16 cellular contexts compared by ENCODE assay signal in genomic region chr10:28973309-28973972, GRCh38.
DNase-seq lines count a peak whose midpoint lies in the region; ATAC-seq, FAIRE-seq and TF ChIP-seq lines count a peak whose summit lies in the region.
"Had no signal": no experiment of that assay in that cellular context is flagged by ENCODE, and none has a peak within 500 bp of the region (broad histone marks: within the 10 kb centered on the region; RNA-seq: fewer than 3 reads in every experiment).

No MANE protein-coding gene starts in this region.

- no peak overlapping the region for H3K4me2 ChIP-seq in H1 (ENCODE audit: insufficient read depth in 1 of 2, low read depth in 2 of 2, low read length in 2 of 2)

- DNase-seq in WTC11 (ENCODE audit: low spot score) (no peak), H1 (ENCODE audit: low read depth in 1 of 2, low spot score in 2 of 2) (no peak), gastrocnemius medialis (no peak)
- DNase-seq: C1 segment of cervical spinal cord; CD4-positive, alpha-beta memory T cell; COR-L47; DMS153; DND-41; GOT3; H7; HCEC 1CT had no signal

- H3K27ac Mint-ChIP-seq in WTC11 = no peak overlapping the region
- H3K27ac Mint-ChIP-seq: CD4-positive, alpha-beta memory T cell had no signal

- H3K4me1 ChIP-seq in HEK293 (ENCODE audit: control insufficient read depth, insufficient read depth, low read length) (peaks cover 4% of the 10 kb centered on the region), H1 (replicated peaks in 1 of 4; ENCODE audit: control insufficient read depth in 3 of 4, insufficient read depth in 4 of 4, low read length in 3 of 4) (peaks cover 0 to 8% (median 2%) of the 10 kb centered on the region in 4 experiments; a peak in 2 of 7 replicates), gastrocnemius medialis (peaks cover 0 to 3% of the 10 kb centered on the region in 2 donors)

- H3K9ac ChIP-seq in H1 (replicated peaks in 1 of 4; ENCODE audit: extremely low read depth in 1 of 4, low read depth in 3 of 4, low read length in 3 of 4) = no peak overlapping the region

- in situ Hi-C loops in gastrocnemius medialis (cut with MboI; ENCODE audit: low sequenced_read_pairs in 4 of 4) = no loop called here

- H3K4me3 ChIP-seq in HEK293 (ENCODE audit: low read depth, low read length) (no peak overlapping the region), H1 (ENCODE audit: extremely low read depth in 1 of 4, insufficient read depth in 2 of 4, low read depth in 3 of 4, low read length in 4 of 4) (no peak overlapping the region), gastrocnemius medialis (no peak overlapping the region)

- no peak overlapping the region for H3K18ac ChIP-seq in H1 (ENCODE audit: extremely low read depth, low read length)

- H2BK12ac ChIP-seq in H1 (ENCODE audit: low read depth, low read length) = no peak overlapping the region; the same call in 1 of the 2 replicates

- CTCF ChIA-PET in HEK293 (lab: Yijun Ruan, JAX) (interaction anchor here (0.6 kb wide), 1 partner anchor 84 kb away, joined by 3 read pairs; no protein-coding TSS in a partner anchor), WTC11 (lab: Charles Lee) (interaction anchor here (1.5 to 1.8 kb wide), 2 partner anchors 18 to 34 kb away, joined by 7 read pairs; no protein-coding TSS in a partner anchor), H1 (lab: Charles Lee; ENCODE audit: partially characterized antibody) (interaction anchor here (1.6 kb wide), 1 partner anchor 34 kb away, joined by 3 read pairs; no protein-coding TSS in a partner anchor)

- no peak overlapping the region for H2AFZ ChIP-seq in H1 (ENCODE audit: low read length)

- no peak overlapping the region; the same call in none of the 2 replicates for H4K8ac ChIP-seq in H1 (ENCODE audit: extremely low read depth, insufficient read depth, low read length)

- no peak overlapping the region for H4K91ac ChIP-seq in H1 (replicated peaks; ENCODE audit: insufficient read length, low read length)

- no peak overlapping the region for H4K5ac ChIP-seq in H1 (ENCODE audit: insufficient read length, low read depth, low read length)

- H4K20me1 ChIP-seq in H1 (replicated peaks in 1 of 2; ENCODE audit: control insufficient read depth in 1 of 2, insufficient read depth in 2 of 2, low read length in 2 of 2) = no peaks in the 10 kb centered on the region

- TF ChIP-seq RAD21 in H1 (IDR thresholded peaks at IDR 0.05 in 1 of 2, conservative IDR thresholded peaks at IDR 0.05 in 1 of 2; ENCODE audit: low read depth in 2 of 2, low read length in 2 of 2) = no peak

- H2BK15ac ChIP-seq in H1 (ENCODE audit: low read length) = peak overlapping the region; percentile 73; the same call in 1 of the 2 replicates

- H2BK20ac ChIP-seq in H1 (ENCODE audit: low read length) = no peak overlapping the region

- ATAC-seq in WTC11 (no peak), gastrocnemius medialis (no peak), HG03135 (IDR thresholded peaks at IDR 0.05; ENCODE audit: unreplicated experiment) (no peak), SK-N-SH treated with all-trans-retinoic acid at 6 μM for 48 hours (no peak)

- H3K27ac ChIP-seq in HEK293 (ENCODE audit: extremely low read depth, low read depth, low read length) = no peak overlapping the region
- H3K27ac ChIP-seq in H1 (ENCODE audit: low read depth, low read length) = no peak overlapping the region
- no peak overlapping the region for H3K27ac ChIP-seq in gastrocnemius medialis

- no peak overlapping the region for H2BK5ac ChIP-seq in H1 (ENCODE audit: low read depth, low read length)

- H3K27me3 ChIP-seq in H1 (replicated peaks in 1 of 4; ENCODE audit: control insufficient read depth in 3 of 4, extremely low read depth in 1 of 4, insufficient read depth in 3 of 4, low read length in 3 of 4) = no peaks in the 10 kb centered on the region; a peak in 1 of 7 replicates
- H3K27me3 ChIP-seq in gastrocnemius medialis = no peaks in the 10 kb centered on the region

- no peak overlapping the region for H3K4me3 Mint-ChIP-seq in WTC11
- H3K4me3 Mint-ChIP-seq: CD4-positive, alpha-beta memory T cell had no signal

- POLR2A ChIA-PET in HEK293 (lab: Yijun Ruan, JAX) (no interaction called here), WTC11 (lab: Charles Lee) (no interaction called here), H1 (lab: Charles Lee; ENCODE audit: partially characterized antibody) (no interaction called here)

- H3K23me2 ChIP-seq in H1 (ENCODE audit: low read depth, low read length) = no peaks in the 10 kb centered on the region

- no peak for TF ChIP-seq CTCF in HEK293 (tag by site-specific recombination; IDR thresholded peaks at IDR 0.05)
- no peak for TF ChIP-seq CTCF in WTC11 (IDR thresholded peaks at IDR 0.05)
- no peak for TF ChIP-seq CTCF in H1 (IDR thresholded peaks at IDR 0.05; ENCODE audit: control extremely low read depth in 1 of 3, insufficient read depth in 1 of 3, low read depth in 1 of 3, low read length in 3 of 3)
- TF ChIP-seq CTCF in gastrocnemius medialis (IDR thresholded peaks at IDR 0.05 in 4 of 5, conservative IDR thresholded peaks at IDR 0.05 in 1 of 5) = no peak

- H2AK5ac ChIP-seq in H1 (ENCODE audit: low read depth, low read length) = no peak overlapping the region

- peaks cover 3% of the 10 kb centered on the region; the same call in 1 of the 2 replicates for H3K36me3 Mint-ChIP-seq in WTC11
- H3K36me3 Mint-ChIP-seq: CD4-positive, alpha-beta memory T cell had no signal

- peaks cover 12% of the 10 kb centered on the region for H3K9me3 Mint-ChIP-seq in WTC11

- H3K9me3 ChIP-seq in HEK293 (ENCODE audit: control insufficient read depth, insufficient read depth, low read depth, low read length) = no peaks in the 10 kb centered on the region
- no peaks in the 10 kb centered on the region for H3K9me3 ChIP-seq in H1 (ENCODE audit: insufficient read depth in 2 of 2, low read depth in 1 of 2, low read length in 1 of 2)
- no peaks in the 10 kb centered on the region for H3K9me3 ChIP-seq in gastrocnemius medialis

- no peak overlapping the region for H3K14ac ChIP-seq in H1 (ENCODE audit: insufficient read length)

- TF ChIP-seq POLR2A in H1 (IDR thresholded peaks at IDR 0.05; ENCODE audit: control extremely low read depth in 1 of 2, low read depth in 2 of 2, low read length in 2 of 2) (no peak), gastrocnemius medialis (IDR thresholded peaks at IDR 0.05) (no peak)

- peaks cover 17% of the 10 kb centered on the region for H3K4me1 Mint-ChIP-seq in WTC11
- H3K4me1 Mint-ChIP-seq: CD4-positive, alpha-beta memory T cell had no signal

- intact Hi-C loops in gastrocnemius medialis (cut with DNase I; ENCODE audit: low total_unique reads) = no loop called here

- peaks cover 4% of the 10 kb centered on the region for H3K27me3 Mint-ChIP-seq in WTC11 (ENCODE audit: low read depth)

- WGBS in H1 (ENCODE audit: extremely low coverage in 1 of 2, insufficient coverage in 1 of 2, insufficient read length in 1 of 2, insufficient replicate concordance in 2 of 2, low coverage in 1 of 2, low lambda C conversion rate in 2 of 2, missing lambda C conversion rate in 1 of 2), 2 experiments = 86% methylated on average over 12 of the region's 12 CpGs; no CpG with 5 or more reads in 1 of the 2 experiments

- H3K56ac ChIP-seq in H1 (replicated peaks; ENCODE audit: insufficient read length, low read depth, low read length) = no peak overlapping the region

- FAIRE-seq in H1 (lab: Jason Lieb, UNC) = no peak
- FAIRE-seq: G401.6, GM12892 had no signal

- H3K4ac ChIP-seq in H1 (replicated peaks; ENCODE audit: insufficient read length, low read depth, low read length) = no peak overlapping the region

- H3K36me3 ChIP-seq in HEK293 (ENCODE audit: control insufficient read depth in 2 of 2, insufficient read depth in 1 of 2, low read length in 2 of 2) (no peaks in the 10 kb centered on the region), H1 (ENCODE audit: control insufficient read depth in 2 of 4, insufficient read depth in 4 of 4, low read length in 3 of 4) (no peaks in the 10 kb centered on the region), gastrocnemius medialis (no peaks in the 10 kb centered on the region)

- H3K23ac ChIP-seq in H1 (ENCODE audit: insufficient read length) = no peak overlapping the region

- no peaks in the 10 kb centered on the region for H3K79me1 ChIP-seq in H1 (ENCODE audit: low read depth, low read length)

- no peak for TF ChIP-seq EP300 in H1 (IDR thresholded peaks at IDR 0.05; ENCODE audit: borderline replicate concordance in 1 of 2, low read depth in 2 of 2, low read length in 2 of 2)

- H2BK120ac ChIP-seq in H1 (replicated peaks; ENCODE audit: low read depth, low read length) = no peak overlapping the region

- H3K79me2 ChIP-seq in H1 (ENCODE audit: control insufficient read depth in 1 of 2, insufficient read depth in 2 of 2, low read length in 2 of 2) = no peaks in the 10 kb centered on the region

TF ChIP-seq in WTC11, 78 proteins besides CTCF, POLR2A, EP300 and RAD21:
- TF ChIP-seq TP53 (CRISPR knock-in tag; IDR thresholded peaks at IDR 0.05) = no peak
- no peak for TF ChIP-seq SOX15 (CRISPR knock-in tag; IDR thresholded peaks at IDR 0.05)
- peak; percentile 57; the same call in 1 of the 2 replicates for TF ChIP-seq GABPB1 (CRISPR knock-in tag; IDR thresholded peaks at IDR 0.05)
- no peak for TF ChIP-seq NFYB (CRISPR knock-in tag; conservative IDR thresholded peaks at IDR 0.05; ENCODE audit: low read depth)

TF ChIP-seq in H1, 55 proteins besides CTCF, POLR2A, EP300 and RAD21 (continues in another document):
- TF ChIP-seq, protein P1, sequence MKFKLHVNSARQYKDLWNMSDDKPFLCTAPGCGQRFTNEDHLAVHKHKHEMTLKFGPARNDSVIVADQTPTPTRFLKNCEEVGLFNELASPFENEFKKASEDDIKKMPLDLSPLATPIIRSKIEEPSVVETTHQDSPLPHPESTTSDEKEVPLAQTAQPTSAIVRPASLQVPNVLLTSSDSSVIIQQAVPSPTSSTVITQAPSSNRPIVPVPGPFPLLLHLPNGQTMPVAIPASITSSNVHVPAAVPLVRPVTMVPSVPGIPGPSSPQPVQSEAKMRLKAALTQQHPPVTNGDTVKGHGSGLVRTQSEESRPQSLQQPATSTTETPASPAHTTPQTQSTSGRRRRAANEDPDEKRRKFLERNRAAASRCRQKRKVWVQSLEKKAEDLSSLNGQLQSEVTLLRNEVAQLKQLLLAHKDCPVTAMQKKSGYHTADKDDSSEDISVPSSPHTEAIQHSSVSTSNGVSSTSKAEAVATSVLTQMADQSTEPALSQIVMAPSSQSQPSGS (IDR thresholded peaks at IDR 0.05; ENCODE audit: low read length) = no peak
- TF ChIP-seq FOSL1 (IDR thresholded peaks at IDR 0.05; ENCODE audit: insufficient read depth, low read depth, low read length) = no peak
